ENCODE assay signal across 11 cellular contexts in genomic region chr3:171380711-171381435, GRCh38.
"Had no signal": no experiment of that assay in that cellular context is flagged by ENCODE, and none has a peak within 500 bp of the region (broad histone marks: within the 10 kb centered on the region; RNA-seq: fewer than 3 reads in every experiment).

No MANE protein-coding gene starts in this region.

- H3K27ac ChIP-seq: psoas muscle, right lobe of liver, suprapubic skin had no signal

- DNase-seq: activated CD4-positive, alpha-beta T cell treated with anti-CD3 and anti-CD28 coated beads, Interleukin-2, amount 50 U/mL, for 4 hours; activated CD4-positive, CD25-positive, alpha-beta regulatory T cell treated with anti-CD3 and anti-CD28 coated beads, Interleukin-2, amount 50 U/mL, for 72 hours; activated naive CD4-positive, alpha-beta T cell treated with anti-CD3 and anti-CD28 coated beads, Interleukin-2, amount 10 ng/mL, durations not matched to agents 7 days and 5 days; activated T-cell treated with anti-CD3 and anti-CD28 coated beads for 4 hours; endodermal cell; hippocampal formation; kidney; psoas muscle; right lobe of liver had no signal

- H3K36me3 ChIP-seq: right lobe of liver, suprapubic skin had no signal

- H3K4me3 ChIP-seq: dorsolateral prefrontal cortex, psoas muscle, right lobe of liver, suprapubic skin had no signal

- ATAC-seq: right lobe of liver had no signal

- H3K27me3 ChIP-seq: dorsolateral prefrontal cortex, right lobe of liver, suprapubic skin had no signal

- H3K9me3 ChIP-seq: psoas muscle, right lobe of liver, suprapubic skin had no signal
